18 cellular contexts compared by ENCODE assay signal in the genomic region with DNA sequence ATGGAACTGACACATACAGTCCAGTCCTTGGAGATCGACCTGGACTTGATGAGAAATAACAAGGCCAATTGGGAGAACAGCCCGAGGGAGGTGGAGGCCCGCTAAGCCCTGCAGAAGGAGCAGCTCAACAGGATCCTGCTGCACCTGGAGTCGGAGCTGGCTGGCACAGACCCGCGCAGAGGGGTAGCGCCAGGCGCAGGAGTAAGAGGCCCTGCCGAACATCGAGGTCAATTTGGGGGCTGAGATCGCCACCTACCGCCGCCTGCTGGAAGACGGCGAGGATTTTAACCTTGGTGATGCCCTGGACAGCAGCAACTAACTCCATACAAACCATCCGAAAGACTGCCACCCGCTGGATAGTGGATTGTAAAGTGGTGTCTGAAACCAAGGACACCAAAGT.
DNase-seq lines count a peak whose midpoint lies in the region; ATAC-seq and TF ChIP-seq lines count a peak whose summit lies in the region.
"Had no signal": no experiment of that assay in that cellular context is flagged by ENCODE, and none has a peak within 500 bp of the region (broad histone marks: within the 10 kb centered on the region; RNA-seq: fewer than 3 reads in every experiment).

No MANE protein-coding gene starts in this region.

- no peak overlapping the region for H3K4me2 ChIP-seq in MM.1S (ENCODE audit: low read depth, low read length)

- WGBS in gastroesophageal sphincter (ENCODE audit: low coverage in 1 of 2), 2 donors = 71 to 76% methylated on average over 10 to 14 of the region's 17 CpGs

- H4K20me1 ChIP-seq in MM.1S (ENCODE audit: insufficient read depth, low read length) = no peaks in the 10 kb centered on the region

- TF ChIP-seq POLR2A in gastroesophageal sphincter (IDR thresholded peaks at IDR 0.05) = no peak

- no peak overlapping the region for H2AFZ ChIP-seq in MM.1S (ENCODE audit: low read length)

- no peak for TF ChIP-seq EP300 in gastroesophageal sphincter (IDR thresholded peaks at IDR 0.05)

- DNase-seq in H7 (peak; percentile 51), UCSD-AML1 (lab: John Stamatoyannopoulos, UW; ENCODE audit: unreplicated experiment) (peak; percentile 10), islet precursor cell (peak; percentile 81), MM.1S (no peak), sciatic nerve (ENCODE audit: low spot score) (no peak)
- DNase-seq: activated CD8-positive, alpha-beta memory T cell treated with anti-CD3 and anti-CD28 coated beads, Interleukin-2, amount 50 U/mL, for 4 hours; C1 segment of cervical spinal cord; EL; mammary epithelial cell; NCI-H146; NCI-H524 treated with DMSO at 0.1 percent for 48 hours; SHP77 had no signal

- no peaks in the 10 kb centered on the region for H3F3A ChIP-seq in MM.1S (ENCODE audit: insufficient read depth, low read length)

- H3K4me3 ChIP-seq in H7 (ENCODE audit: insufficient read depth, low read depth, low read length) (no peak overlapping the region), MM.1S (ENCODE audit: low read length) (no peak overlapping the region), gastroesophageal sphincter (no peak overlapping the region)
- H3K4me3 ChIP-seq: K562, vagina had no signal

- H3K27me3 ChIP-seq in H7 (ENCODE audit: control insufficient read depth, insufficient read depth, low read length) (no peaks in the 10 kb centered on the region), MM.1S (replicated peaks; ENCODE audit: insufficient read depth, low read length) (no peaks in the 10 kb centered on the region), gastroesophageal sphincter (no peaks in the 10 kb centered on the region)
- H3K27me3 ChIP-seq: vagina had no signal

- H3K27ac ChIP-seq in C4-2B (no peak overlapping the region), MM.1S (ENCODE audit: low read length) (no peak overlapping the region), gastroesophageal sphincter (no peak overlapping the region)
- H3K27ac ChIP-seq: epithelial cell of prostate, vagina had no signal

- no peaks in the 10 kb centered on the region for H3K9me3 ChIP-seq in MM.1S (replicated peaks; ENCODE audit: insufficient read depth, low read length)
- peaks cover 0 to 9% (median 0%) of the 10 kb centered on the region in 3 donors for H3K9me3 ChIP-seq in gastroesophageal sphincter
- H3K9me3 ChIP-seq: vagina had no signal

- intact Hi-C loops in sciatic nerve (cut with DNase I) = no loop called here

- H3K36me3 ChIP-seq in H7 (replicated peaks; ENCODE audit: control insufficient read depth, insufficient read depth, low read length) (no peaks in the 10 kb centered on the region), MM.1S (replicated peaks; ENCODE audit: insufficient read depth, low read length) (no peaks in the 10 kb centered on the region), gastroesophageal sphincter (no peaks in the 10 kb centered on the region)
- H3K36me3 ChIP-seq: vagina had no signal

- TF ChIP-seq CTCF in C4-2B (conservative IDR thresholded peaks at IDR 0.05) (peak; percentile 76), MM.1S (IDR thresholded peaks at IDR 0.05; ENCODE audit: low read length) (no peak), gastroesophageal sphincter (IDR thresholded peaks at IDR 0.05) (no peak)

- H3K9ac ChIP-seq in MM.1S (ENCODE audit: low read length) = no peak overlapping the region

- H3K4me1 ChIP-seq in MM.1S (ENCODE audit: low read length) = no peaks in the 10 kb centered on the region
- H3K4me1 ChIP-seq in gastroesophageal sphincter = no peaks in the 10 kb centered on the region
- H3K4me1 ChIP-seq: vagina had no signal

- no peak for ATAC-seq in gastroesophageal sphincter
- no peak for ATAC-seq in sciatic nerve
- ATAC-seq in HG02798 (IDR thresholded peaks at IDR 0.05; ENCODE audit: poor library complexity, unreplicated experiment) = no peak
- ATAC-seq: K562 had no signal

- no peaks in the 10 kb centered on the region for H3K79me2 ChIP-seq in MM.1S (ENCODE audit: low read length)

- H3K9me2 ChIP-seq in MM.1S (replicated peaks; ENCODE audit: insufficient read depth, low read length) = no peaks in the 10 kb centered on the region

Comparison
In these comparisons a context has a peak if more than half of its experiments do, and no peak if none do; other contexts are left out.
1. DNase-seq: peak in H7 (single experiment), UCSD-AML1 (single experiment) and islet precursor cell (single experiment); none in MM.1S (single experiment) and sciatic nerve (single experiment).